In the genomic region with DNA sequence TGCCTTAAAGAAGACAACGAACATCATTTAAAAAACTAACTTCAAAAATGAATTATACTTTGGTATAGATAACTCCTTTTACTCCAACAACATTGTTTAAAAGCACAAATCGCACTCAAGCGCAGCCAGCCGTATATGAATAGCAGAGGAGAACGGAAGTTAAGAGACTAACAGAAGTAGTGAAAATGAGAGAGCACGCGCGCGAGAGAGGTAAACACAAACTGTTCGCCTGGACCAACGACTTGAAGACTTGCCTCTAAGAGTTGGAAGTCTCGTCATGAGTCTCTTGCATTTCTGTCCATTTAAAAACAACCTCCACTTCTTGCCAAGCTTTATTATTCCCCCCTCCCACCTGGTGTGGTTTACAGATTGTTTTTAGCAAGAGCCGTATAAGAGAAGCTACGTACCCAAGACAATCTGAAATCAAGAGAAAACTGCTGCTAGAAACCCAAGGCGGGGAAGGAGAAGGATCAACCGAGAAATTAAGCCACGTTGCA, we compare ENCODE assay signal across 7 cellular contexts. TPM values are rescaled to one million over a fixed set of nuclear protein-coding genes. Genes with fewer than 3 reads are reported as not detected.
DNase-seq lines count a peak whose midpoint lies in the region; ATAC-seq and TF ChIP-seq lines count a peak whose summit lies in the region.

No MANE protein-coding gene starts in this region.

- peaks cover 0 to 30% (median 9%) of the 10 kb centered on the region in 4 donors for H3K4me1 ChIP-seq in Peyer's patch

- peak overlapping the region; percentile 87 to 96 (median 90) for H3K27ac ChIP-seq in Peyer's patch

- ATAC-seq in HG02885 (IDR thresholded peaks at IDR 0.05; ENCODE audit: poor library complexity, unreplicated experiment) (peak; percentile 25), HG03159 (IDR thresholded peaks at IDR 0.05; ENCODE audit: unreplicated experiment) (no peak)

- peak in 2 of 3 donors; percentile 76 to 83 for DNase-seq in Peyer's patch
- DNase-seq in amniotic stem cell (lab: John Stamatoyannopoulos, UW), result peak; percentile 16
- no peak for DNase-seq in kidney epithelial cell (ENCODE audit: low read depth)
- peak; percentile 5 for DNase-seq in stimulated activated CD8-positive, alpha-beta memory T cell treated with anti-CD3 and anti-CD28 coated beads, Interleukin-2, amount 100 ng/mL, for 48 hours (ENCODE audit: low read depth in 2 of 2)

- H3K27me3 ChIP-seq in Peyer's patch (no peaks in the 10 kb centered on the region), kidney epithelial cell (ENCODE audit: control insufficient read depth, insufficient read depth, low read length) (no peaks in the 10 kb centered on the region)

- H3K9me3 ChIP-seq in Peyer's patch, result no peaks in the 10 kb centered on the region

- TF ChIP-seq CTCF in Peyer's patch (IDR thresholded peaks at IDR 0.05) (no peak), kidney epithelial cell (IDR thresholded peaks at IDR 0.05; ENCODE audit: insufficient read depth, low read length, poor library complexity, severe bottlenecking) (no peak)

- no peak for TF ChIP-seq POLR2A in Peyer's patch (IDR thresholded peaks at IDR 0.05)

- H3K36me3 ChIP-seq in Peyer's patch (no peaks in the 10 kb centered on the region), kidney epithelial cell (ENCODE audit: control insufficient read depth, insufficient read depth, low read length) (no peaks in the 10 kb centered on the region)

- H3K4me3 ChIP-seq in GM08714 (ENCODE audit: low read length) (peak overlapping the region; percentile 99), Peyer's patch (peak overlapping the region; percentile 79 to 93 (median 84)), kidney epithelial cell (ENCODE audit: low read depth, low read length) (peak overlapping the region; percentile 84)

RNA-seq across cellular contexts. Expression of a gene that starts 0.5 kb away (rescaled TPM):
- total RNA-seq in Peyer's patch, result 100 to 1,000 TPM in 1 of 4 donors, 10 to 100 TPM in 3; 41.3 to 141 (median 76.1) TPM
- 186 and 190 TPM in 2 replicates for total RNA-seq in kidney epithelial cell

RNA-seq across cellular contexts. Expression of a gene that starts 1.0 kb away (rescaled TPM):
- total RNA-seq in Peyer's patch, result 10 to 100 TPM in 2 of 4 donors, 1 to 10 TPM in 2; 9.1 to 14.9 (median 10.3) TPM
- total RNA-seq in kidney epithelial cell, result 10.4 and 13.4 TPM in 2 replicates
